Comparison of ENCODE assay signal across 20 cellular contexts in the genomic region with DNA sequence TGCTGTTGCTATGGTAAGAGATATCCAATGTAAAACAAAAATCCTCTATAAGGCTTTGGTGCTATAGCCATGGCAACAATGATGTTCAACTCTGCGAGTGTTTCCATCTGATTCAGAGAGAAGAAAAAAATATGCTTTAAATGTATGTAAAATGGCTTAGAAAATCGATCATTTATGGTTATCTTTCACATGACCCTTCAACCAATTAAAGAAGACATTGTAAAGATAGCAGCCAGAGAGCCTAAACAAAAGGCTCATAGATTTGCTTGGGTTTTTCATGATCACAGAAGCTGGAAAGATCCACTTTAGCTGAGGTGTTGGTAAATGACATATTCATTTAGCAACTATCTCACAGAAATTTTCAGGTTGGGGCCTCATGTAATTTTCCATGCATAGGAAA.
DNase-seq lines count a peak whose midpoint lies in the region; FAIRE-seq and TF ChIP-seq lines count a peak whose summit lies in the region.
"Had no signal": no experiment of that assay in that cellular context is flagged by ENCODE, and none has a peak within 500 bp of the region (broad histone marks: within the 10 kb centered on the region; RNA-seq: fewer than 3 reads in every experiment).

No MANE protein-coding gene starts in this region.

- no peaks in the 10 kb centered on the region for H3K79me2 ChIP-seq in smooth muscle cell (ENCODE audit: low read depth)

- no peak overlapping the region for H3K4me3 Mint-ChIP-seq in nephron
- H3K4me3 Mint-ChIP-seq in CD4-positive, alpha-beta memory T cell, result no peak overlapping the region
- H3K4me3 Mint-ChIP-seq: B cell; CD4-positive, CD25-positive, alpha-beta regulatory T cell; CD8-positive, alpha-beta memory T cell; GM23338; H9 had no signal

- FAIRE-seq in small intestine (lab: Jason Lieb, UNC), result no peak
- FAIRE-seq: D721Med, GM12878, GM19239 had no signal

- H3K4me1 Mint-ChIP-seq in nephron, result peaks cover 29% of the 10 kb centered on the region
- peaks cover 0 to 1% (median 0%) of the 10 kb centered on the region in 4 donors for H3K4me1 Mint-ChIP-seq in CD4-positive, alpha-beta memory T cell
- H3K4me1 Mint-ChIP-seq: B cell; CD4-positive, CD25-positive, alpha-beta regulatory T cell; CD8-positive, alpha-beta memory T cell had no signal

- H3K27ac ChIP-seq in dorsolateral prefrontal cortex (peak overlapping the region in 42 of 59 donors; percentile 0 to 81 (median 64)), small intestine (ENCODE audit: low read depth in 1 of 2, low read length in 1 of 2) (no peak overlapping the region), smooth muscle cell (ENCODE audit: low read depth) (no peak overlapping the region)
- no peak overlapping the region for H3K27ac ChIP-seq in CD4-positive, alpha-beta memory T cell (ENCODE audit: low read depth, low read length)
- H3K27ac ChIP-seq: BLaER1, C4-2B had no signal

- CTCF ChIA-PET in CD4-positive, alpha-beta memory T cell (lab: Charles Lee; ENCODE audit: partially characterized antibody), result no interaction called here

- H3K4me1 ChIP-seq in small intestine (ENCODE audit: control insufficient read depth in 2 of 2, insufficient read depth in 1 of 2, low read depth in 1 of 2, low read length in 1 of 2) (no peaks in the 10 kb centered on the region), smooth muscle cell (ENCODE audit: low read depth) (no peaks in the 10 kb centered on the region)
- H3K4me1 ChIP-seq in CD4-positive, alpha-beta memory T cell (ENCODE audit: insufficient read depth, low read length), result no peaks in the 10 kb centered on the region

- H3K9me3 ChIP-seq in small intestine (ENCODE audit: control insufficient read depth, low read depth), result no peaks in the 10 kb centered on the region
- H3K9me3 ChIP-seq in smooth muscle cell (replicated peaks; ENCODE audit: low read depth), result no peaks in the 10 kb centered on the region
- no peaks in the 10 kb centered on the region for H3K9me3 ChIP-seq in CD4-positive, alpha-beta memory T cell (ENCODE audit: control insufficient read depth in 1 of 2, low read length in 2 of 2)
- H3K9me3 ChIP-seq: BLaER1 had no signal

- peaks cover 2% of the 10 kb centered on the region for H3K9me3 Mint-ChIP-seq in nephron
- H3K9me3 Mint-ChIP-seq in CD4-positive, alpha-beta memory T cell, result peaks cover 0 to 7% (median 2%) of the 10 kb centered on the region in 8 donors
- H3K9me3 Mint-ChIP-seq: GM23338, H9 had no signal

- no peak overlapping the region for H3K4me2 ChIP-seq in smooth muscle cell
- H3K4me2 ChIP-seq: GM23338 had no signal

- H3K27me3 Mint-ChIP-seq in nephron (ENCODE audit: low read depth), result no peaks in the 10 kb centered on the region
- no peaks in the 10 kb centered on the region for H3K27me3 Mint-ChIP-seq in CD4-positive, alpha-beta memory T cell
- H3K27me3 Mint-ChIP-seq: B cell; CD4-positive, CD25-positive, alpha-beta regulatory T cell; CD8-positive, alpha-beta memory T cell had no signal

- no peak overlapping the region for H2AFZ ChIP-seq in smooth muscle cell (ENCODE audit: low read depth)

- H3K27ac Mint-ChIP-seq in nephron, result peak overlapping the region in 2 of 3 experiments; percentile 17 to 73
- H3K27ac Mint-ChIP-seq in CD4-positive, alpha-beta memory T cell, result no peak overlapping the region
- H3K27ac Mint-ChIP-seq: B cell; CD4-positive, CD25-positive, alpha-beta regulatory T cell; CD8-positive, alpha-beta memory T cell; GM23338; H9 had no signal

- H3K36me3 ChIP-seq in small intestine (ENCODE audit: control insufficient read depth in 2 of 2, insufficient read depth in 2 of 2, low read length in 2 of 2) (no peaks in the 10 kb centered on the region), smooth muscle cell (ENCODE audit: low read depth) (no peaks in the 10 kb centered on the region)
- no peaks in the 10 kb centered on the region for H3K36me3 ChIP-seq in CD4-positive, alpha-beta memory T cell (ENCODE audit: insufficient read depth, low read length)

- no peak overlapping the region for H3K4me3 ChIP-seq in dorsolateral prefrontal cortex
- H3K4me3 ChIP-seq in small intestine (ENCODE audit: low read depth in 1 of 2, low read length in 2 of 2), result no peak overlapping the region
- no peak overlapping the region for H3K4me3 ChIP-seq in smooth muscle cell
- no peak overlapping the region for H3K4me3 ChIP-seq in CD4-positive, alpha-beta memory T cell (ENCODE audit: low read length in 2 of 2)
- H3K4me3 ChIP-seq: BLaER1, GM12878, GM23338 had no signal

- 43 to 53% (median 47%) methylated on average over 2 of the region's 2 CpGs for WGBS in small intestine, 3 donors
- 78% methylated on average over 2 of the region's 2 CpGs for WGBS in smooth muscle cell (ENCODE audit: low lambda C conversion rate)

- peak; percentile 85 for DNase-seq in SK-MEL-5 (ENCODE audit: low read depth, low spot score)
- no peak for DNase-seq in dorsolateral prefrontal cortex
- no peak for DNase-seq in small intestine
- no peak for DNase-seq in smooth muscle cell (lab: John Stamatoyannopoulos, UW; ENCODE audit: unreplicated experiment)
- no peak for DNase-seq in CD4-positive, alpha-beta memory T cell
- DNase-seq: CD4-positive, CD25-positive, alpha-beta regulatory T cell; CD8-positive, alpha-beta memory T cell; DMS 273 treated with DMSO at 0.1 percent for 48 hours; DMS79; EL; GDM1; H9 had no signal

- in situ Hi-C loops in SK-MEL-5 (cut with HindIII; ENCODE audit: low pct_unique_long_range_greater_than_20kb, low sequenced_read_pairs), result no loop called here

- H3K27me3 ChIP-seq in dorsolateral prefrontal cortex (no peaks in the 10 kb centered on the region), small intestine (ENCODE audit: control insufficient read depth in 2 of 2, insufficient read depth in 2 of 2, low read length in 2 of 2) (no peaks in the 10 kb centered on the region), smooth muscle cell (ENCODE audit: low read depth) (no peaks in the 10 kb centered on the region)
- H3K27me3 ChIP-seq in CD4-positive, alpha-beta memory T cell (ENCODE audit: insufficient read depth, low read length), result no peaks in the 10 kb centered on the region
- H3K27me3 ChIP-seq: BLaER1 had no signal

- H4K20me1 ChIP-seq in smooth muscle cell (ENCODE audit: low read depth), result no peaks in the 10 kb centered on the region
- H4K20me1 ChIP-seq: BLaER1 had no signal

- intact Hi-C loops in dorsolateral prefrontal cortex (cut with DNase I), result no loop called here
- intact Hi-C loops in CD4-positive, alpha-beta memory T cell (cut with micrococcal nuclease), result no loop called here

- no peaks in the 10 kb centered on the region for H3K36me3 Mint-ChIP-seq in nephron (ENCODE audit: low read depth)
- no peaks in the 10 kb centered on the region for H3K36me3 Mint-ChIP-seq in CD4-positive, alpha-beta memory T cell
- H3K36me3 Mint-ChIP-seq: CD4-positive, CD25-positive, alpha-beta regulatory T cell; CD8-positive, alpha-beta memory T cell had no signal

- POLR2A ChIA-PET in CD4-positive, alpha-beta memory T cell (lab: Charles Lee; ENCODE audit: partially characterized antibody), result no interaction called here

- no peaks in the 10 kb centered on the region for H3F3A ChIP-seq in smooth muscle cell (ENCODE audit: low read depth)

- TF ChIP-seq CTCF in dorsolateral prefrontal cortex (IDR thresholded peaks at IDR 0.05 in 54 of 56, conservative IDR thresholded peaks at IDR 0.05 in 2 of 56; ENCODE audit: low read depth in 1 of 56, partially characterized antibody in 56 of 56), result no peak
- TF ChIP-seq CTCF in nephron (IDR thresholded peaks at IDR 0.05; ENCODE audit: unreplicated experiment in 3 of 3), result no peak
- no peak for TF ChIP-seq CTCF in smooth muscle cell (IDR thresholded peaks at IDR 0.05; ENCODE audit: borderline replicate concordance, insufficient read depth, poor library complexity, severe bottlenecking)

- no peak overlapping the region for H3K9ac ChIP-seq in smooth muscle cell (ENCODE audit: low read depth)
- H3K9ac ChIP-seq: BLaER1 had no signal

Comparison
In these comparisons a context has a peak if more than half of its experiments do, and no peak if none do; other contexts are left out.
1. H3K27ac ChIP-seq: peak in dorsolateral prefrontal cortex (42 of 59); none in small intestine (0 of 2), smooth muscle cell (single experiment) and CD4-positive, alpha-beta memory T cell (single experiment).
2. H3K27ac Mint-ChIP-seq: peak in nephron (2 of 3); none in CD4-positive, alpha-beta memory T cell (0 of 7).